In genomic region chr16:68538880-68539701, GRCh38 we compare ENCODE assay signal across 8 cellular contexts. TPM values are rescaled to one million over a fixed set of nuclear protein-coding genes. Genes with fewer than 3 reads are reported as not detected.
DNase-seq lines count a peak whose midpoint lies in the region; ATAC-seq and TF ChIP-seq lines count a peak whose summit lies in the region.

ZFP90 (plus strand) TSS chr16:68539291; CDS start chr16:68539793, 502 bp downstream.

- peaks cover 12% of the 10 kb centered on the region for H3K27me3 Mint-ChIP-seq in GM23338 (ENCODE audit: insufficient read depth, low read depth, poor library complexity)
- no peaks in the 10 kb centered on the region for H3K27me3 Mint-ChIP-seq in neural crest cell (ENCODE audit: low read depth)

- no peak within 1 kb of the TSS for H3K27ac ChIP-seq in DOHH2 (ENCODE audit: low read depth, low read length)
- no peak within 1 kb of the TSS for H3K27ac ChIP-seq in GM23338 (ENCODE audit: low read depth)
- H3K27ac ChIP-seq in RWPE2 (ENCODE audit: poor library complexity, severe bottlenecking) = peak within 1 kb of the TSS; percentile 26
- H3K27ac ChIP-seq in stomach = peak within 1 kb of the TSS; percentile 83 to 88 (median 85)

- H3K27me3 ChIP-seq in DOHH2 (ENCODE audit: control insufficient read depth, low read length) = no peaks in the 10 kb centered on the region
- H3K27me3 ChIP-seq in GM23338 (ENCODE audit: insufficient read depth) = no peaks in the 10 kb centered on the region
- H3K27me3 ChIP-seq in RWPE2 (ENCODE audit: insufficient read depth, poor library complexity, severe bottlenecking) = no peaks in the 10 kb centered on the region
- no peaks in the 10 kb centered on the region for H3K27me3 ChIP-seq in stomach

- H3K9me2 ChIP-seq in DOHH2 (replicated peaks; ENCODE audit: control insufficient read depth, low read length) (no peaks in the 10 kb centered on the region), GM23338 (ENCODE audit: insufficient read depth) (no peaks in the 10 kb centered on the region)

- peak within 1 kb of the TSS; percentile 92 for H2AFZ ChIP-seq in GM23338

- peaks cover 17% of the 10 kb centered on the region; the same call in 1 of the 2 replicates for H3K36me3 ChIP-seq in DOHH2 (ENCODE audit: control insufficient read depth, low read length)
- H3K36me3 ChIP-seq in GM23338 (ENCODE audit: insufficient read depth) = no peaks in the 10 kb centered on the region
- peaks cover 26% of the 10 kb centered on the region for H3K36me3 ChIP-seq in RWPE2 (ENCODE audit: low read depth)
- H3K36me3 ChIP-seq in stomach = peaks cover 0 to 31% (median 16%) of the 10 kb centered on the region in 4 donors

- TF ChIP-seq CTCF in DOHH2 (IDR thresholded peaks at IDR 0.05; ENCODE audit: low read depth, low read length, poor library complexity, severe bottlenecking) = no peak
- TF ChIP-seq CTCF in GM23338 (conservative IDR thresholded peaks at IDR 0.05; ENCODE audit: low read depth in 2 of 2) = no peak
- TF ChIP-seq CTCF in RWPE2 (IDR thresholded peaks at IDR 0.05; ENCODE audit: poor library complexity, severe bottlenecking) = no peak
- no peak for TF ChIP-seq CTCF in fibroblast of villous mesenchyme (IDR thresholded peaks at IDR 0.05; ENCODE audit: insufficient read depth, low read depth, low read length)
- no peak for TF ChIP-seq CTCF in neural crest cell (conservative IDR thresholded peaks at IDR 0.05)
- TF ChIP-seq CTCF in stomach (IDR thresholded peaks at IDR 0.05) = peak in 1 of 7 experiments; percentile 12

- no peak for TF ChIP-seq EP300 in stomach (IDR thresholded peaks at IDR 0.05)

- H3K9me3 Mint-ChIP-seq in GM23338 (no peaks in the 10 kb centered on the region; the same call in 1 of the 3 replicates), neural crest cell (peaks cover 12% of the 10 kb centered on the region)

- 1 to 4% (median 1%) methylated on average over 24 to 71 of the region's 71 CpGs for WGBS in stomach, 5 donors

- ATAC-seq in GM23338 = peak; percentile 95
- ATAC-seq in RWPE2 (ENCODE audit: low read depth) = peak; percentile 95

- H3K27ac Mint-ChIP-seq in GM23338 = peak within 1 kb of the TSS; percentile 95
- peak within 1 kb of the TSS; percentile 98 for H3K27ac Mint-ChIP-seq in neural crest cell (ENCODE audit: unreplicated experiment)

- H3K4me1 Mint-ChIP-seq in GM23338 (peaks cover 9% of the 10 kb centered on the region), neural crest cell (peaks cover 15% of the 10 kb centered on the region)

- peaks cover 26% of the 10 kb centered on the region for H3K36me3 Mint-ChIP-seq in GM23338 (ENCODE audit: low read depth)
- peaks cover 47% of the 10 kb centered on the region for H3K36me3 Mint-ChIP-seq in neural crest cell (ENCODE audit: low read depth)

- no peak for TF ChIP-seq POLR2A in stomach (IDR thresholded peaks at IDR 0.05)

- peak within 1 kb of the TSS; percentile 97 for H3K4me3 Mint-ChIP-seq in GM23338
- peak within 1 kb of the TSS; percentile 99 for H3K4me3 Mint-ChIP-seq in neural crest cell

- H3K9me3 ChIP-seq in DOHH2 (ENCODE audit: control insufficient read depth, insufficient read depth, low read length) (no peaks in the 10 kb centered on the region), RWPE2 (ENCODE audit: severe bottlenecking) (no peaks in the 10 kb centered on the region), stomach (no peaks in the 10 kb centered on the region)

- H3K4me3 ChIP-seq in DOHH2 (ENCODE audit: low read length) (peak within 1 kb of the TSS; percentile 97), GM23338 (peak within 1 kb of the TSS; percentile 94), RWPE2 (ENCODE audit: severe bottlenecking) (peak within 1 kb of the TSS; percentile 84), fibroblast of villous mesenchyme (ENCODE audit: low read depth, low read length) (peak within 1 kb of the TSS; percentile 90), stomach (peak within 1 kb of the TSS; percentile 90 to 97 (median 92))

- DNase-seq in GM23338 (ENCODE audit: low spot score) (peak; percentile 96), LHCN-M2 (ENCODE audit: low read depth) (peak; percentile 79), RWPE2 (ENCODE audit: low spot score) (peak; percentile 87), fibroblast of villous mesenchyme (ENCODE audit: low read depth) (peak; percentile 82), neural crest cell (ENCODE audit: low read depth, low spot score) (peak; percentile 85), stomach (peak; percentile 90)
- DNase-seq in activated effector memory CD4-positive, alpha-beta T cell treated with Interleukin-2 at 50 U/mL for 16 hours = peak; percentile 77

- H3K4me2 ChIP-seq in DOHH2 (ENCODE audit: low read length) = peak within 1 kb of the TSS; percentile 96
- peak within 1 kb of the TSS; percentile 87 for H3K4me2 ChIP-seq in GM23338

- intact Hi-C loops in stomach (cut with DNase I; ENCODE audit: low total_unique reads) = no loop called here

- H3K4me1 ChIP-seq in DOHH2 (ENCODE audit: control insufficient read depth, low read length) = peaks cover 15% of the 10 kb centered on the region
- peaks cover 5% of the 10 kb centered on the region; the same call in 1 of the 2 replicates for H3K4me1 ChIP-seq in GM23338 (ENCODE audit: insufficient read depth)
- H3K4me1 ChIP-seq in RWPE2 (ENCODE audit: insufficient read depth, poor library complexity, severe bottlenecking) = peaks cover 3% of the 10 kb centered on the region
- peaks cover 0 to 14% (median 10%) of the 10 kb centered on the region in 4 donors for H3K4me1 ChIP-seq in stomach

- H4K20me1 ChIP-seq in DOHH2 (ENCODE audit: control insufficient read depth, insufficient read depth, low read depth, low read length) (no peaks in the 10 kb centered on the region), GM23338 (replicated peaks; ENCODE audit: insufficient read depth) (peaks cover 5% of the 10 kb centered on the region; the same call in 1 of the 2 replicates)

- H3F3A ChIP-seq in DOHH2 (ENCODE audit: control insufficient read depth, insufficient read depth) (no peaks in the 10 kb centered on the region), GM23338 (replicated peaks; ENCODE audit: low read depth) (no peaks in the 10 kb centered on the region)

- H3K79me2 ChIP-seq in DOHH2 (ENCODE audit: control insufficient read depth, low read length) (peaks cover 12% of the 10 kb centered on the region), GM23338 (replicated peaks; ENCODE audit: insufficient read depth) (no peaks in the 10 kb centered on the region)

TF ChIP-seq in GM23338, 12 proteins besides CTCF, POLR2A, EP300 and RAD21:
- TF ChIP-seq POLR2AphosphoS5 (IDR thresholded peaks at IDR 0.05; ENCODE audit: low read depth) = peak; percentile 80
- peak; percentile 56; the same call in 1 of the 2 replicates for TF ChIP-seq ETS1 (IDR thresholded peaks at IDR 0.05)
- TF ChIP-seq CREB1 (CRISPR knock-in tag; IDR thresholded peaks at IDR 0.05; ENCODE audit: low read depth) = peak; percentile 52; the same call in 1 of the 2 replicates
- no peak for TF ChIP-seq JUNB (IDR thresholded peaks at IDR 0.05; ENCODE audit: unreplicated experiment)

RNA-seq across cellular contexts. Expression of gene ZFP90, which starts in this region (rescaled TPM):
- 14.6 and 20.5 TPM in 2 replicates for total RNA-seq in GM23338 (2014; rRNA removed; shearing (Covaris generic))
- polyA plus RNA-seq in GM23338 (2016; fragmentation: Nextera tagmentation; extraction: Ambion mirVana) = 10.0 and 12.8 TPM in 2 replicates
- 27.6 and 38.7 TPM in 2 replicates for total RNA-seq in LHCN-M2 (2014; rRNA removed)
- polyA plus RNA-seq in LHCN-M2 (2012) = 12.4 TPM
- 20.9 and 22.5 TPM in 2 replicates for total RNA-seq in fibroblast of villous mesenchyme
- total RNA-seq in neural crest cell = 56.2 and 56.4 TPM in 2 replicates
- total RNA-seq in stomach = 10 to 100 TPM; 12.9 to 28.1 (median 17.5) TPM
- 1 to 10 TPM; 6.2 to 9.0 (median 6.8) TPM for polyA plus RNA-seq in stomach

Comparison
In these comparisons a context has a peak if more than half of its experiments do, and no peak if none do; other contexts are left out.
1. H3K27ac ChIP-seq: peak in RWPE2 (single experiment) and stomach (5 of 5); none in DOHH2 (single experiment) and GM23338 (single experiment).
2. Peak in every context shown above with its lines, with median percentiles within 50 percentile points of each other: H3K4me3 ChIP-seq and DNase-seq.